Comparison of ENCODE assay signal across 8 cellular contexts in the genomic region with DNA sequence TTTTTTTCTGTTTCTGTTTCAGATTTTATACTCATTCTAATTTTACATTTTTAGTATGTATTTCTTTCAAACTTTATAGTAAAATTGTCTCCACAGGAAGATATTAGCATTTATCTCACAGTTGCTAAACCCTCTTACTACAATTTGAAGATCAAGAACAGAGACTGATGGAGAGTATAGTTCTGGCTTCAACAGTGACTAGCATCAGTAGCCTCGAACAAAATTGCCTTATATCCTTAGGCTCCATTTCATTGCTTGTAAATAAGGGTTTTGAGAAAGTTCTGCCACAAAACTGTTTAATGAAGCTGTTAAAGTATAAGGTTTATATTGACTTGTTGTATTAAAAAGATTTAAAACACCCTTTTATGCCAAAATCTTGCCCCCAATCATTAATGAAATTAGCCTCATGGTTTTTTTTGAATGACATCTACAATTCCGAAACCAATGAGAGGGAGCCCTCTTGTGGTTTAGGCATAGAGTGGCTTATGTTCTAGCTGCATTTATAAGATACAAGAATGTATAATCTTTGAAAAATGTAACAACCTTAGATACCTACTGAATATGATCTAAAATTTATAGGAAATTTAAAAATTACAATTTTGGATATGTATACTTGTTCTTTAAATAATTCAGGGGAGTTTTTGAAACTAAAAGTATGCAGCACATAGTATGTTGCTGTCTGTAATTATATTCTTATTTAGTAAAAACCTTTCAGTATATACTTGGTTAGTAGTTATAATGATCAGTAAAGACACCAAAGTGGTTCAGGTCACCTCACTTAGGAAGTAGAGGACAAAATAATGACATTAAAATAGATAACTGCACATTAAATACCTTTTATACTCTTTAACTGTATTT.
DNase-seq lines count a peak whose midpoint lies in the region; ATAC-seq and TF ChIP-seq lines count a peak whose summit lies in the region.

No MANE protein-coding gene starts in this region.

- H3K36me3 Mint-ChIP-seq in activated CD8-positive, alpha-beta memory T cell treated with anti-CD3 and anti-CD28 coated beads, Interleukin-2, amount 10 ng/mL, durations not matched to agents 7 days and 5 days, result no peaks in the 10 kb centered on the region
- H3K36me3 Mint-ChIP-seq in activated CD4-positive, alpha-beta T cell treated with anti-CD3 and anti-CD28 coated beads, Interleukin-2, amount 10 ng/mL, durations not matched to agents 24 days and 14 days (ENCODE audit: low read depth), result no peaks in the 10 kb centered on the region

- peak overlapping the region; percentile 23; the same call in 1 of the 2 replicates for H3K4me2 ChIP-seq in HCT116 (ENCODE audit: low read length)

- H3K27me3 ChIP-seq in HCT116 (ENCODE audit: insufficient read depth, low read length) (no peaks in the 10 kb centered on the region), upper lobe of right lung (no peaks in the 10 kb centered on the region)

- H3K4me1 Mint-ChIP-seq in activated CD8-positive, alpha-beta memory T cell treated with anti-CD3 and anti-CD28 coated beads, Interleukin-2, amount 10 ng/mL, durations not matched to agents 7 days and 5 days, result peaks cover 4% of the 10 kb centered on the region
- H3K4me1 Mint-ChIP-seq in activated CD4-positive, alpha-beta T cell treated with anti-CD3 and anti-CD28 coated beads, Interleukin-2, amount 10 ng/mL, durations not matched to agents 24 days and 14 days, result peaks cover 6% of the 10 kb centered on the region

- no peaks in the 10 kb centered on the region for H3K4me1 ChIP-seq in HCT116 (ENCODE audit: control insufficient read depth in 1 of 2, insufficient read depth in 2 of 2, low read length in 2 of 2)
- no peaks in the 10 kb centered on the region for H3K4me1 ChIP-seq in upper lobe of right lung

- RAD21 ChIA-PET in HCT116 (lab: Charles Lee; ENCODE audit: low non-redundant PET in 1 of 2, low total read pairs in 2 of 2, uncharacterized antibody in 2 of 2, unreplicated experiment in 2 of 2), result interaction anchor here in 1 of 2 experiments (0.6 kb wide), 1 partner anchor 289 kb away, joined by 3 read pairs; no protein-coding TSS in a partner anchor

- H3K9me2 ChIP-seq in HCT116 (ENCODE audit: insufficient read depth), result no peaks in the 10 kb centered on the region

- intact Hi-C loops in HCT116 (cut with micrococcal nuclease), result loop anchor here (1.0 kb wide), 1 partner anchor 267 kb away; no protein-coding TSS in a partner anchor
- intact Hi-C loops in upper lobe of right lung (cut with DNase I), result loop anchor here (10.0 kb wide), 1 partner anchor 257 kb away; no protein-coding TSS in a partner anchor
- intact Hi-C loops in activated CD4-positive, alpha-beta T cell treated with anti-CD3 and anti-CD28 coated beads, Interleukin-2, amount 10 ng/mL, durations not matched to agents 24 days and 14 days (cut with micrococcal nuclease), result loop anchor here (1.0 kb wide), 1 partner anchor 267 kb away; no protein-coding TSS in a partner anchor

- peak overlapping the region; percentile 94 for H2AFZ ChIP-seq in HCT116 (ENCODE audit: low read depth, low read length, poor library complexity, severe bottlenecking)

- H3K4me3 Mint-ChIP-seq in activated CD8-positive, alpha-beta memory T cell treated with anti-CD3 and anti-CD28 coated beads, Interleukin-2, amount 10 ng/mL, durations not matched to agents 7 days and 5 days, result no peak overlapping the region
- H3K4me3 Mint-ChIP-seq in activated CD4-positive, alpha-beta T cell treated with anti-CD3 and anti-CD28 coated beads, Interleukin-2, amount 10 ng/mL, durations not matched to agents 24 days and 14 days, result no peak overlapping the region

- peak; percentile 49 for ATAC-seq in activated CD8-positive, alpha-beta memory T cell treated with anti-CD3 and anti-CD28 coated beads, Interleukin-2, amount 10 ng/mL, durations not matched to agents 7 days and 5 days
- ATAC-seq in HCT116, result peak; percentile 85
- ATAC-seq in upper lobe of right lung, result peak; percentile 77

- BruUV-seq in HCT116 (replicated peaks; lab: Mats Ljungman, UMichigan), result no TSS peak

- H3K4me3 ChIP-seq in HCT116 (replicated peaks in 1 of 2; ENCODE audit: low read depth in 1 of 2, low read length in 2 of 2), result no peak overlapping the region
- H3K4me3 ChIP-seq in upper lobe of right lung, result no peak overlapping the region

- H3K27ac Mint-ChIP-seq in activated CD8-positive, alpha-beta memory T cell treated with anti-CD3 and anti-CD28 coated beads, Interleukin-2, amount 10 ng/mL, durations not matched to agents 7 days and 5 days, result no peak overlapping the region
- no peak overlapping the region for H3K27ac Mint-ChIP-seq in activated CD4-positive, alpha-beta T cell treated with anti-CD3 and anti-CD28 coated beads, Interleukin-2, amount 10 ng/mL, durations not matched to agents 24 days and 14 days

- no peak overlapping the region for H3K27ac ChIP-seq in HCT116 (ENCODE audit: low read depth, low read length)
- no peak overlapping the region for H3K27ac ChIP-seq in upper lobe of right lung

- peak; percentile 80 for TF ChIP-seq RAD21 in HCT116 (IDR thresholded peaks at IDR 0.05; ENCODE audit: low read depth)

- H3K9me3 ChIP-seq in HCT116 (ENCODE audit: control insufficient read depth in 1 of 2, insufficient read depth in 1 of 2, low read depth in 1 of 2, low read length in 2 of 2), result no peaks in the 10 kb centered on the region
- no peaks in the 10 kb centered on the region for H3K9me3 ChIP-seq in upper lobe of right lung

- DNase-seq in activated CD8-positive, alpha-beta memory T cell treated with anti-CD3 and anti-CD28 coated beads, Interleukin-2, amount 10 ng/mL, durations not matched to agents 7 days and 5 days, result no peak
- DNase-seq in activated CD8-positive, alpha-beta memory T cell treated with anti-CD3 and anti-CD28 coated beads, Interleukin-2, amount 50 U/mL, for 48 hours, result no peak
- DNase-seq in HCT116 (ENCODE audit: low read depth, low spot score) (peak; percentile 24), NAMALWA (ENCODE audit: low spot score) (peak; percentile 76), amniotic epithelial cell (ENCODE audit: low read depth) (peak; percentile 52), iris pigment epithelial cell (ENCODE audit: low read depth) (peak; percentile 50), upper lobe of right lung (no peak)
- no peak for DNase-seq in activated CD4-positive, alpha-beta T cell treated with anti-CD3 and anti-CD28 coated beads, Interleukin-2, amount 10 ng/mL, durations not matched to agents 24 days and 14 days

- POLR2A ChIA-PET in HCT116 (lab: Charles Lee), result no interaction called here

- H3K27me3 Mint-ChIP-seq in activated CD8-positive, alpha-beta memory T cell treated with anti-CD3 and anti-CD28 coated beads, Interleukin-2, amount 10 ng/mL, durations not matched to agents 7 days and 5 days, result peaks cover 4% of the 10 kb centered on the region
- no peaks in the 10 kb centered on the region for H3K27me3 Mint-ChIP-seq in activated CD4-positive, alpha-beta T cell treated with anti-CD3 and anti-CD28 coated beads, Interleukin-2, amount 10 ng/mL, durations not matched to agents 24 days and 14 days

- H3K9ac ChIP-seq in HCT116 (ENCODE audit: low read length), result no peak overlapping the region

- TF ChIP-seq POLR2A in HCT116 (IDR thresholded peaks at IDR 0.05; ENCODE audit: borderline replicate concordance, extremely low read depth, insufficient read depth, insufficient read length), result no peak

- CTCF ChIA-PET in activated CD8-positive, alpha-beta memory T cell treated with anti-CD3 and anti-CD28 coated beads, Interleukin-2, amount 10 ng/mL, durations not matched to agents 7 days and 5 days (lab: Charles Lee), result interaction anchor here (0.7 to 1.5 kb wide), 6 partner anchors 82 to 411 kb away, joined by 3 to 4 read pairs (median 3); a partner anchor contains a TSS
- CTCF ChIA-PET in HCT116 (lab: Charles Lee), result interaction anchor here (1.0 to 1.5 kb wide), 7 partner anchors 19 to 1211 kb away, joined by 3 to 8 read pairs (median 3); no protein-coding TSS in a partner anchor

- no peaks in the 10 kb centered on the region for H3K9me3 Mint-ChIP-seq in activated CD8-positive, alpha-beta memory T cell treated with anti-CD3 and anti-CD28 coated beads, Interleukin-2, amount 10 ng/mL, durations not matched to agents 7 days and 5 days (ENCODE audit: low read depth)
- no peaks in the 10 kb centered on the region for H3K9me3 Mint-ChIP-seq in activated CD4-positive, alpha-beta T cell treated with anti-CD3 and anti-CD28 coated beads, Interleukin-2, amount 10 ng/mL, durations not matched to agents 24 days and 14 days

- no peaks in the 10 kb centered on the region for H4K20me1 ChIP-seq in HCT116 (ENCODE audit: insufficient read depth)

- peak; percentile 67 to 76 (median 73) for TF ChIP-seq CTCF in HCT116 (IDR thresholded peaks at IDR 0.05 in 2 of 3, conservative IDR thresholded peaks at IDR 0.05 in 1 of 3; ENCODE audit: borderline replicate concordance in 1 of 3, insufficient read depth in 1 of 3, low read depth in 2 of 3, low read length in 2 of 3)
- peak; percentile 74 for TF ChIP-seq CTCF in upper lobe of right lung (IDR thresholded peaks at IDR 0.05)

- H3K36me3 ChIP-seq in HCT116 (ENCODE audit: control insufficient read depth in 1 of 2, insufficient read depth in 2 of 2, low read length in 2 of 2) (no peaks in the 10 kb centered on the region), upper lobe of right lung (no peaks in the 10 kb centered on the region)

- no peaks in the 10 kb centered on the region for H3K79me2 ChIP-seq in HCT116 (ENCODE audit: insufficient read depth, low read length)

TF ChIP-seq in HCT116, 20 proteins besides CTCF, POLR2A, EP300 and RAD21:
- TF ChIP-seq ZFX (IDR thresholded peaks at IDR 0.05) (no peak), EGR1 (IDR thresholded peaks at IDR 0.05; ENCODE audit: low read depth) (no peak), CBX3 (IDR thresholded peaks at IDR 0.05; ENCODE audit: low read depth) (no peak), POLR2AphosphoS5 (IDR thresholded peaks at IDR 0.05; ENCODE audit: low read depth, low read length) (no peak)
- TF ChIP-seq, protein P1, sequence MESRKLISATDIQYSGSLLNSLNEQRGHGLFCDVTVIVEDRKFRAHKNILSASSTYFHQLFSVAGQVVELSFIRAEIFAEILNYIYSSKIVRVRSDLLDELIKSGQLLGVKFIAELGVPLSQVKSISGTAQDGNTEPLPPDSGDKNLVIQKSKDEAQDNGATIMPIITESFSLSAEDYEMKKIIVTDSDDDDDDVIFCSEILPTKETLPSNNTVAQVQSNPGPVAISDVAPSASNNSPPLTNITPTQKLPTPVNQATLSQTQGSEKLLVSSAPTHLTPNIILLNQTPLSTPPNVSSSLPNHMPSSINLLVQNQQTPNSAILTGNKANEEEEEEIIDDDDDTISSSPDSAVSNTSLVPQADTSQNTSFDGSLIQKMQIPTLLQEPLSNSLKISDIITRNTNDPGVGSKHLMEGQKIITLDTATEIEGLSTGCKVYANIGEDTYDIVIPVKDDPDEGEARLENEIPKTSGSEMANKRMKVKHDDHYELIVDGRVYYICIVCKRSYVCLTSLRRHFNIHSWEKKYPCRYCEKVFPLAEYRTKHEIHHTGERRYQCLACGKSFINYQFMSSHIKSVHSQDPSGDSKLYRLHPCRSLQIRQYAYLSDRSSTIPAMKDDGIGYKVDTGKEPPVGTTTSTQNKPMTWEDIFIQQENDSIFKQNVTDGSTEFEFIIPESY (IDR thresholded peaks at IDR 0.05; ENCODE audit: extremely low read depth, insufficient replicate concordance, low read length), result no peak

Comparison
In these comparisons a context has a peak if more than half of its experiments do, and no peak if none do; other contexts are left out.
1. DNase-seq: peak in HCT116 (single experiment), NAMALWA (single experiment), amniotic epithelial cell (single experiment) and iris pigment epithelial cell (single experiment); none in activated CD8-positive, alpha-beta memory T cell treated with anti-CD3 and anti-CD28 coated beads, Interleukin-2, amount 10 ng/mL, durations not matched to agents 7 days and 5 days (single experiment), activated CD8-positive, alpha-beta memory T cell treated with anti-CD3 and anti-CD28 coated beads, Interleukin-2, amount 50 U/mL, for 48 hours (single experiment), upper lobe of right lung (single experiment) and activated CD4-positive, alpha-beta T cell treated with anti-CD3 and anti-CD28 coated beads, Interleukin-2, amount 10 ng/mL, durations not matched to agents 24 days and 14 days (single experiment).
2. Peak in every context shown above with its lines, with median percentiles within 50 percentile points of each other: ATAC-seq.